ENCODE assay signal across 21 cellular contexts in genomic region chr22:26624788-26625187, GRCh38. TPM values are rescaled to one million over a fixed set of nuclear protein-coding genes. Genes with fewer than 3 reads are reported as not detected.
DNase-seq lines count a peak whose midpoint lies in the region; ATAC-seq and TF ChIP-seq lines count a peak whose summit lies in the region.
"Had no signal": no experiment of that assay in that cellular context is flagged by ENCODE, and none has a peak within 500 bp of the region (broad histone marks: within the 10 kb centered on the region; RNA-seq: fewer than 3 reads in every experiment).

No MANE protein-coding gene starts in this region.

- H3K18ac ChIP-seq in IMR-90 (ENCODE audit: low read depth, low read length) = no peak overlapping the region

- no peak overlapping the region for H3K9ac ChIP-seq in IMR-90 (ENCODE audit: low read depth, low read length)
- H3K9ac ChIP-seq: BLaER1, GM23248 had no signal

- H3K27me3 Mint-ChIP-seq in CD4-positive, alpha-beta T cell = no peaks in the 10 kb centered on the region
- H3K27me3 Mint-ChIP-seq in GM23338 (ENCODE audit: insufficient read depth, low read depth, poor library complexity) = peaks cover 6% of the 10 kb centered on the region
- H3K27me3 Mint-ChIP-seq: IgD-negative memory B cell had no signal

- H3K9me2 ChIP-seq in GM23338 (ENCODE audit: insufficient read depth) = no peaks in the 10 kb centered on the region

- H3K9me3 ChIP-seq in IMR-90 (ENCODE audit: control insufficient read depth, insufficient read depth, low read length) = no peaks in the 10 kb centered on the region
- H3K9me3 ChIP-seq in spleen = no peaks in the 10 kb centered on the region
- H3K9me3 ChIP-seq in CD4-positive, alpha-beta T cell (ENCODE audit: control insufficient read depth, low read length) = no peaks in the 10 kb centered on the region
- H3K9me3 ChIP-seq in stomach = no peaks in the 10 kb centered on the region

- no peak for TF ChIP-seq CTCF in IMR-90 (conservative IDR thresholded peaks at IDR 0.05; ENCODE audit: low read depth, low read length)
- TF ChIP-seq CTCF in spleen (IDR thresholded peaks at IDR 0.05 in 8 of 11, conservative IDR thresholded peaks at IDR 0.05 in 3 of 11) = no peak
- no peak for TF ChIP-seq CTCF in CD4-positive, alpha-beta T cell (IDR thresholded peaks at IDR 0.05)
- TF ChIP-seq CTCF in GM23338 (conservative IDR thresholded peaks at IDR 0.05; ENCODE audit: low read depth in 2 of 2) = no peak
- no peak for TF ChIP-seq CTCF in stomach (IDR thresholded peaks at IDR 0.05)

- H3K27me3 ChIP-seq in IMR-90 (ENCODE audit: control insufficient read depth, insufficient read depth, low read length) (peaks cover 31% of the 10 kb centered on the region), spleen (replicated peaks in 1 of 7) (no peaks in the 10 kb centered on the region), GM23338 (ENCODE audit: insufficient read depth) (no peaks in the 10 kb centered on the region), stomach (peaks cover 0 to 11% (median 0%) of the 10 kb centered on the region in 3 donors)
- H3K27me3 ChIP-seq in CD4-positive, alpha-beta T cell (ENCODE audit: control insufficient read depth, insufficient read depth, low read length) = no peaks in the 10 kb centered on the region
- H3K27me3 ChIP-seq: BLaER1 had no signal

- H4K20me1 ChIP-seq in IMR-90 (ENCODE audit: insufficient read depth, low read length) (no peaks in the 10 kb centered on the region), GM23338 (replicated peaks; ENCODE audit: insufficient read depth) (no peaks in the 10 kb centered on the region)
- H4K20me1 ChIP-seq: BLaER1 had no signal

- dilution Hi-C loops in IMR-90 (cut with HindIII; ENCODE audit: low sequenced_read_pairs, unreplicated experiment) = no loop called here

- no peak overlapping the region for H3K4ac ChIP-seq in IMR-90 (ENCODE audit: low read depth, low read length)

- POLR2A ChIA-PET in IMR-90 (lab: Charles Lee; ENCODE audit: unreplicated experiment) = no interaction called here
- POLR2A ChIA-PET in CD4-positive, alpha-beta T cell (lab: Charles Lee) = no interaction called here

- H3K4me1 Mint-ChIP-seq in CD4-positive, alpha-beta T cell (ENCODE audit: low read depth) = no peaks in the 10 kb centered on the region
- peaks cover 7% of the 10 kb centered on the region; the same call in 2 of the 3 replicates for H3K4me1 Mint-ChIP-seq in GM23338

- H3K27ac ChIP-seq in IMR-90 (ENCODE audit: insufficient read depth, low read length) = no peak overlapping the region
- no peak overlapping the region for H3K27ac ChIP-seq in spleen
- no peak overlapping the region for H3K27ac ChIP-seq in CD4-positive, alpha-beta T cell (ENCODE audit: low read depth, low read length)
- H3K27ac ChIP-seq in GM23338 (ENCODE audit: low read depth) = no peak overlapping the region
- no peak overlapping the region for H3K27ac ChIP-seq in stomach
- H3K27ac ChIP-seq: BLaER1, GM23248 had no signal

- H3K4me2 ChIP-seq in IMR-90 (ENCODE audit: low read depth, low read length) = no peak overlapping the region
- H3K4me2 ChIP-seq in GM23338 = no peak overlapping the region
- H3K4me2 ChIP-seq: BLaER1 had no signal

- CTCF ChIA-PET in IMR-90 (lab: Yijun Ruan, JAX) = no interaction called here
- CTCF ChIA-PET in CD4-positive, alpha-beta T cell (lab: Charles Lee) = interaction anchor here (1.0 kb wide), 1 partner anchor 17 kb away, joined by 3 read pairs; no protein-coding TSS in a partner anchor

- intact Hi-C loops in IMR-90 (cut with micrococcal nuclease) (no loop called here), spleen (cut with DNase I; ENCODE audit: low total_unique reads) (no loop called here), stomach (cut with DNase I; ENCODE audit: low total_unique reads) (no loop called here)
- intact Hi-C loops in CD4-positive, alpha-beta T cell (cut with DNase I, micrococcal nuclease) = no loop called here

- no peak overlapping the region for H2BK5ac ChIP-seq in IMR-90 (ENCODE audit: low read depth, low read length, poor library complexity, severe bottlenecking)

- H3K4me3 ChIP-seq in IMR-90 (ENCODE audit: insufficient read depth, low read depth, low read length) (no peak overlapping the region), spleen (no peak overlapping the region), GM23338 (no peak overlapping the region), stomach (no peak overlapping the region)
- H3K4me3 ChIP-seq: BLaER1, GM12878, GM23248 had no signal

- no peak overlapping the region for H2BK120ac ChIP-seq in IMR-90 (ENCODE audit: low read depth, low read length)

- H3K9me3 Mint-ChIP-seq in CD4-positive, alpha-beta T cell = no peaks in the 10 kb centered on the region
- no peaks in the 10 kb centered on the region; the same call in 2 of the 3 replicates for H3K9me3 Mint-ChIP-seq in GM23338
- H3K9me3 Mint-ChIP-seq: CD8-positive, alpha-beta T cell; H9; IgD-negative memory B cell had no signal

- in situ Hi-C loops in IMR-90 (cut with MboI; ENCODE audit: low sequenced_read_pairs) = no loop called here

- H3K36me3 ChIP-seq in IMR-90 (ENCODE audit: control insufficient read depth, insufficient read depth, low read length) (no peaks in the 10 kb centered on the region), spleen (no peaks in the 10 kb centered on the region), GM23338 (ENCODE audit: insufficient read depth) (no peaks in the 10 kb centered on the region; the same call in 1 of the 2 replicates), stomach (no peaks in the 10 kb centered on the region)
- H3K36me3 ChIP-seq: BLaER1 had no signal

- H2AK5ac ChIP-seq in IMR-90 (ENCODE audit: low read depth, low read length) = no peak overlapping the region

- no peaks in the 10 kb centered on the region for H3K79me1 ChIP-seq in IMR-90 (ENCODE audit: low read depth in 1 of 2, low read length in 2 of 2)

- TF ChIP-seq POLR2A in IMR-90 (IDR thresholded peaks at IDR 0.05; ENCODE audit: low read depth, low read length) (no peak), spleen (IDR thresholded peaks at IDR 0.05) (no peak), stomach (IDR thresholded peaks at IDR 0.05) (no peak)

- H4K5ac ChIP-seq in IMR-90 (ENCODE audit: low read depth, low read length) = no peak overlapping the region

- no peaks in the 10 kb centered on the region for H3K9me1 ChIP-seq in IMR-90 (ENCODE audit: insufficient read depth, low read length)

- no peak overlapping the region for H3K23ac ChIP-seq in IMR-90 (ENCODE audit: low read depth, low read length)

- H2AK9ac ChIP-seq in IMR-90 (replicated peaks; ENCODE audit: low read depth, low read length, poor library complexity) = no peak overlapping the region

- DNase-seq in IMR-90 (no peak), glomerular visceral epithelial cell (ENCODE audit: extremely low spot score) (peak; percentile 18), mesenteric fat pad (ENCODE audit: low spot score) (peak; percentile 59), spleen (peak; percentile 57), NCI-H1436 (lab: John Stamatoyannopoulos, UW) (no peak), GM23338 (ENCODE audit: low spot score) (no peak), stomach (no peak)
- DNase-seq in CD4-positive, alpha-beta T cell = no peak
- DNase-seq: 8988T; Calu3; CD8-positive, alpha-beta T cell; DMS79 treated with DMSO at 0.1 percent for 48 hours; GF-D8; GM23248; H9 had no signal

- no peak overlapping the region for H3K27ac Mint-ChIP-seq in CD4-positive, alpha-beta T cell
- H3K27ac Mint-ChIP-seq in GM23338 = no peak overlapping the region
- H3K27ac Mint-ChIP-seq: CD14-positive monocyte; CD8-positive, alpha-beta T cell; H9 had no signal

- no peak overlapping the region for H3K14ac ChIP-seq in IMR-90 (replicated peaks; ENCODE audit: low read depth, low read length)

- H2BK15ac ChIP-seq in IMR-90 (ENCODE audit: low read depth, low read length) = no peak overlapping the region; the same call in 2 of the 3 replicates

- no peaks in the 10 kb centered on the region for H3K36me3 Mint-ChIP-seq in CD4-positive, alpha-beta T cell (ENCODE audit: low read depth)
- no peaks in the 10 kb centered on the region; the same call in 2 of the 3 replicates for H3K36me3 Mint-ChIP-seq in GM23338 (ENCODE audit: low read depth)
- H3K36me3 Mint-ChIP-seq: CD14-positive monocyte; CD8-positive, alpha-beta T cell had no signal

- ATAC-seq in IMR-90 (ENCODE audit: low read depth) (no peak), GM23338 (no peak)
- no peak for ATAC-seq in CD4-positive, alpha-beta T cell (ENCODE audit: poor library complexity)
- ATAC-seq: CD8-positive, alpha-beta T cell; GM12878 had no signal

- no peak for TF ChIP-seq RAD21 in IMR-90 (IDR thresholded peaks at IDR 0.05; ENCODE audit: low read length)

- H3K56ac ChIP-seq in IMR-90 (ENCODE audit: extremely low read depth, insufficient read depth, low read length) = no peak overlapping the region

- no peak overlapping the region for H2BK20ac ChIP-seq in IMR-90 (ENCODE audit: low read depth, low read length)

- H3F3A ChIP-seq in GM23338 (replicated peaks; ENCODE audit: low read depth) = 0 out of 2 replicates have a peak, but pooled peaks cover 4% of the 10 kb centered on the region

- 80% methylated on average over 5 of the region's 11 CpGs; no CpG with 5 or more reads in 1 of the 2 experiments for whole genome bisulfite sequencing in IMR-90 (ENCODE audit: extremely low coverage in 2 of 2, insufficient read length in 1 of 2), 2 experiments
- WGBS in spleen, 5 donors = 83 to 91% (median 87%) methylated on average over 9 to 11 of the region's 11 CpGs
- WGBS in stomach, 5 donors = 68 to 86% (median 83%) methylated on average over 3 to 11 of the region's 11 CpGs

- TF ChIP-seq EP300 in stomach (IDR thresholded peaks at IDR 0.05) = no peak

- H2AFZ ChIP-seq in IMR-90 (replicated peaks; ENCODE audit: low read length, poor library complexity) = peak overlapping the region; percentile 47
- H2AFZ ChIP-seq in GM23338 = no peak overlapping the region
- H2AFZ ChIP-seq: GM23248 had no signal

- H3K4me1 ChIP-seq in IMR-90 (ENCODE audit: control insufficient read depth, insufficient read depth, low read length) = no peaks in the 10 kb centered on the region
- H3K4me1 ChIP-seq in spleen = peaks cover 0 to 13% (median 8%) of the 10 kb centered on the region in 6 donors
- H3K4me1 ChIP-seq in GM23338 (ENCODE audit: insufficient read depth) = no peaks in the 10 kb centered on the region; the same call in 1 of the 2 replicates
- H3K4me1 ChIP-seq in stomach = no peaks in the 10 kb centered on the region

- H3K4me3 Mint-ChIP-seq in CD4-positive, alpha-beta T cell = no peak overlapping the region
- no peak overlapping the region for H3K4me3 Mint-ChIP-seq in GM23338
- H3K4me3 Mint-ChIP-seq: CD14-positive monocyte; CD8-positive, alpha-beta T cell; H9; IgD-negative memory B cell had no signal

- H4K8ac ChIP-seq in IMR-90 (ENCODE audit: low read depth in 2 of 2, low read length in 2 of 2) = no peak overlapping the region

- no peaks in the 10 kb centered on the region for H3K79me2 ChIP-seq in GM23338 (replicated peaks; ENCODE audit: insufficient read depth)

- no TSS peak for BruUV-seq in IMR-90 (replicated peaks; lab: Mats Ljungman, UMichigan)

- H4K91ac ChIP-seq in IMR-90 (ENCODE audit: insufficient read depth, low read depth, low read length) = no peak overlapping the region

RNA-seq across cellular contexts. Expression of gene CRYBA4, which starts 3.0 kb away (rescaled TPM):
- total RNA-seq in IMR-90 (2012; rRNA removed) (not detected in 2 replicates), mesenteric fat pad (not detected), spleen (not detected), stomach (not detected)
- polyA plus RNA-seq in IMR-90 (2012; rRNA removed) (not detected in 2 replicates), spleen (under 1 TPM; 0.20 to 0.24 (median 0.22) TPM), GM23338 (2016; fragmentation: Nextera tagmentation; extraction: Ambion mirVana) (1.2 and 1.5 TPM in 2 replicates), stomach (not detected)
- not detected in 2 replicates for polyA plus RNA-seq in IMR-90 (2012; cell fraction: cytosol; rRNA removed)
- not detected in 2 replicates for polyA plus RNA-seq in IMR-90 (2012; cell fraction: nucleus; rRNA removed; ENCODE audit: low replicate concordance)
- not detected for total RNA-seq in CD4-positive, alpha-beta T cell
- 1.7 TPM in 1 of 2 replicates, not detected in the other for total RNA-seq in GM23338 (2014; rRNA removed; shearing (Covaris generic))
- total RNA-seq: A673; Calu3; CD8-positive, alpha-beta T cell; GM23248 had no signal
- polyA plus RNA-seq: AG04450, CD14-positive monocyte, GM23248, IgD-negative memory B cell had no signal

RNA-seq across cellular contexts. Expression of gene CRYBB1, which starts 7.0 kb away (rescaled TPM):
- total RNA-seq in IMR-90 (2012; rRNA removed) = not detected in 2 replicates
- polyA plus RNA-seq in IMR-90 (2012; rRNA removed) = not detected in 2 replicates
- polyA plus RNA-seq in IMR-90 (2012; cell fraction: cytosol; rRNA removed) = not detected in 2 replicates
- not detected in 2 replicates for polyA plus RNA-seq in IMR-90 (2012; cell fraction: nucleus; rRNA removed; ENCODE audit: low replicate concordance)
- 2.8 TPM for total RNA-seq in mesenteric fat pad
- 1 to 10 TPM in 6 of 7 donors, under 1 TPM in 1; 0.34 to 2.9 (median 2.1) TPM for total RNA-seq in spleen
- polyA plus RNA-seq in spleen = 1 to 10 TPM in 2 of 3 donors, under 1 TPM in 1; 0.98 to 1.9 (median 1.3) TPM
- not detected for total RNA-seq in CD4-positive, alpha-beta T cell
- total RNA-seq in GM23338 (2014; rRNA removed; shearing (Covaris generic)) = 1.6 and 2.4 TPM in 2 replicates
- polyA plus RNA-seq in GM23338 (2016; fragmentation: Nextera tagmentation; extraction: Ambion mirVana) = 3.0 and 3.7 TPM in 2 replicates
- under 1 TPM in 1 of 5 donors, not detected in 4; 0.55 TPM for total RNA-seq in stomach
- 1 to 10 TPM in 1 of 3 donors, under 1 TPM in 2; 0.20 to 1.2 (median 0.68) TPM for polyA plus RNA-seq in stomach
- total RNA-seq: A673; Calu3; CD8-positive, alpha-beta T cell; GM23248 had no signal
- polyA plus RNA-seq: AG04450, GM23248 had no signal

RNA-seq across cellular contexts. Expression of gene MIAT, which starts 32.6 kb away (rescaled TPM):
- total RNA-seq in IMR-90 (2012; rRNA removed) (0.54 and 1.1 TPM in 2 replicates), mesenteric fat pad (2.5 TPM), spleen (10 to 100 TPM; 16.0 to 62.4 (median 24.8) TPM), stomach (10 to 100 TPM in 1 of 5 donors, 1 to 10 TPM in 2, under 1 TPM in 2; under 0.01 to 29.8 (median 1.9) TPM)
- polyA plus RNA-seq in IMR-90 (2012; rRNA removed) (0.29 and 0.65 TPM in 2 replicates), spleen (1 to 10 TPM in 2 of 3 donors, under 1 TPM in 1; 0.77 to 3.2 (median 1.7) TPM), GM23338 (2016; fragmentation: Nextera tagmentation; extraction: Ambion mirVana) (8.2 and 10.0 TPM in 2 replicates), stomach (under 1 TPM; 0.12 to 0.38 (median 0.15) TPM)
- polyA plus RNA-seq in IMR-90 (2012; cell fraction: cytosol; rRNA removed) = 0.03 and 0.09 TPM in 2 replicates
- 2.9 and 11.6 TPM in 2 replicates for polyA plus RNA-seq in IMR-90 (2012; cell fraction: nucleus; rRNA removed; ENCODE audit: low replicate concordance)
- 10 to 100 TPM; 26.8 to 27.2 TPM for total RNA-seq in CD4-positive, alpha-beta T cell
- total RNA-seq in GM23338 (2014; rRNA removed; shearing (Covaris generic)) = 51.4 and 63.6 TPM in 2 replicates

RNA-seq across cellular contexts. Expression of gene TPST2, which starts 34.9 kb away (rescaled TPM):
- total RNA-seq in IMR-90 (2012; rRNA removed) (41.7 and 42.5 TPM in 2 replicates), mesenteric fat pad (58.7 TPM), spleen (100 to 1,000 TPM in 2 of 7 donors, 10 to 100 TPM in 5; 43.5 to 119 (median 63.2) TPM), stomach (10 to 100 TPM in 4 of 5 donors, 1 to 10 TPM in 1; 9.7 to 88.3 (median 13.8) TPM)
- polyA plus RNA-seq in IMR-90 (2012; rRNA removed) (63.6 and 81.1 TPM in 2 replicates), spleen (10 to 100 TPM; 14.6 to 22.2 (median 16.6) TPM), GM23338 (2016; fragmentation: Nextera tagmentation; extraction: Ambion mirVana) (37.9 and 43.1 TPM in 2 replicates), stomach (1 to 10 TPM; 5.3 to 7.1 (median 6.6) TPM)
- polyA plus RNA-seq in IMR-90 (2012; cell fraction: cytosol; rRNA removed) = 84.8 and 101 TPM in 2 replicates
- 50.0 and 85.2 TPM in 2 replicates for polyA plus RNA-seq in IMR-90 (2012; cell fraction: nucleus; rRNA removed; ENCODE audit: low replicate concordance)
- 1 to 10 TPM; 7.2 to 7.4 TPM for total RNA-seq in CD4-positive, alpha-beta T cell
- total RNA-seq in GM23338 (2014; rRNA removed; shearing (Covaris generic)) = 106 and 127 TPM in 2 replicates

Comparison
In these comparisons a context has a peak if more than half of its experiments do, and no peak if none do; other contexts are left out.
1. DNase-seq: peak in glomerular visceral epithelial cell (single experiment), mesenteric fat pad (single experiment) and spleen (single experiment); none in IMR-90 (single experiment), NCI-H1436 (single experiment), CD4-positive, alpha-beta T cell (0 of 10), GM23338 (single experiment) and stomach (single experiment).